11 cellular contexts compared by ENCODE assay signal in the genomic region with DNA sequence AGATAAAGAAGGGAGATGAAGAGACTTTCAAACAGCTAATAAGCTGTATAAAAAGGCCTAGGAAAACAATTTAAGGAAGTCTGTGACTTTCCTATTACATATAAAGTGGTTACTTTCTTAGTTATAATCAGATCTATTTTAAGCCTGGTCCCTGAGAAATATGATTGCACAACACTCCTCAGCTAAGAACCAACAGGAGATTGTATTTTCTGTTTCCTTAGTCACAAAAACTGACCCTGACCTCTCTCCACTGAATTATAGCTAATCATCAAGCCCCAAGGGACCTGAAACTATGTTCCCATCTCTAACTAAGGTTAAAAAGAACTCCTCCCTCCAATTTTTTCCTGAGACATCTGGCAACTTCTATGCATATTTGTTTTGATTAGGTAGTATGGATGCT.
DNase-seq lines count a peak whose midpoint lies in the region; ATAC-seq and TF ChIP-seq lines count a peak whose summit lies in the region.
"Had no signal": no experiment of that assay in that cellular context is flagged by ENCODE, and none has a peak within 500 bp of the region (broad histone marks: within the 10 kb centered on the region; RNA-seq: fewer than 3 reads in every experiment).

No MANE protein-coding gene starts in this region.

- no peaks in the 10 kb centered on the region for H3K4me1 ChIP-seq in SJCRH30

- DNase-seq in AML-193 (lab: John Stamatoyannopoulos, UW) (peak; percentile 24 to 49), NCI-H82 (lab: John Stamatoyannopoulos, UW) (peak; percentile 68), epithelial cell of esophagus (ENCODE audit: low read depth) (peak; percentile 21), non-pigmented ciliary epithelial cell (ENCODE audit: low read depth) (peak; percentile 45), DMS53 (lab: John Stamatoyannopoulos, UW) (no peak), NCI-H1436 (lab: John Stamatoyannopoulos, UW) (no peak), SJCRH30 (no peak)
- DNase-seq: activated CD4-positive, alpha-beta T cell treated with anti-CD3 and anti-CD28 coated beads, Interleukin-2, amount 50 U/mL, for 4 hours; NCI-H187 treated with DMSO at 0.1 percent for 48 hours; stimulated activated CD4-positive, alpha-beta T cell treated with anti-CD3 and anti-CD28 coated beads, Interleukin-2, amount 100 ng/mL, for 24 hours had no signal

- no peaks in the 10 kb centered on the region for H3K27me3 ChIP-seq in SJCRH30

- no peak for ATAC-seq in GM19455 (IDR thresholded peaks at IDR 0.05; ENCODE audit: unreplicated experiment)

- H3K36me3 ChIP-seq in SJCRH30: 0 out of 2 replicates have a peak, but pooled peaks cover 4% of the 10 kb centered on the region

- TF ChIP-seq CTCF in epithelial cell of esophagus (IDR thresholded peaks at IDR 0.05; ENCODE audit: insufficient read depth, low read depth, low read length, missing control alignments): no peak

- no peak overlapping the region for H3K27ac ChIP-seq in SJCRH30

- no peak overlapping the region for H3K4me3 ChIP-seq in epithelial cell of esophagus (ENCODE audit: low read length)
- no peak overlapping the region for H3K4me3 ChIP-seq in SJCRH30

- no peaks in the 10 kb centered on the region for H3K9me3 ChIP-seq in SJCRH30 (replicated peaks)

Comparison
In these comparisons a context has a peak if more than half of its experiments do, and no peak if none do; other contexts are left out.
1. DNase-seq: peak in AML-193 (2 of 2), NCI-H82 (single experiment), epithelial cell of esophagus (single experiment) and non-pigmented ciliary epithelial cell (single experiment); none in DMS53 (single experiment), NCI-H1436 (single experiment) and SJCRH30 (0 of 2).